Comparison of ENCODE assay signal across 1 cellular context in the genomic region with DNA sequence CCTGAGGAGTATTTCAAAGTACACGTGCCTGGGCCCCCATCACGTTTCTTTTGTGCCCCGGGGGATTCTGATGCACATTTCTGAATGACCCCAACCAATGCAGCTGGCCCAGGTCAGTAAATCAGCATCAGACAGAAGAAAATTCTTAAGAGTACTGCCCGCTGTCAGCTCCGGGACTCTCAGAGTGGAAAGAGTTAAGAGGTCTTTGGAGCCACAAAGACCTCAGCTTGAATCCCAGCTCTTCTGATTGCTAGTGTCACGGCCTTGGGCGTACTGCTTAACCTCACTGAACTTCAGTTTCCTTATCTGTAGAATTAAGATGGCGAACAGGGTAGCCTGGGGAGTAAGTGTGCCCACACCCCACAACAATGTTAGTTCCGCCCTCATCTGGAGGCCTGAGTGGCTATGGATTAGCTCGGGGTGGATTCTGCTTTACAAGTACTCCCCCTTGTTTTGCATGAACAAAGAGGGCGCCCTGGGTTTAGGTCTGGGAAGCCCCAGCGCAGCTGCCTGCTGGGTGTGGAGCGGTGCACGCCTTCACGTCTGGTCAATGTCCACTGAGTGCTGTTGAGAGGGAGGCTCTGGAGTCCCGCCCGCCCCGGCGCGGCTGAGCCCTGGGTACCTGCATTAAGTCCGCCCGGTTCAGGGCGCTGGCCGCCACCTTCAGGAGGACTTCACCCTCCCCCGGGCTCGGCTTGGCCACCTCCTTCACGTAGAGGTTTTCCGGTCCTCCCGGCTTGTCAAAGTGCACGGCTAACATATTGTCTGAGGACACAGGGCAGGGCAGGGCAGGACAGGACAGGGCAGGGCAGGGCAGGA.
A peak's percentile ranks its signal among the peaks of the same experiment; 100 is the strongest.
TF ChIP-seq lines count a peak whose summit lies in the region.

No MANE protein-coding gene starts in this region.

TF ChIP-seq in HepG2, 621 proteins besides CTCF, POLR2A, EP300 and RAD21 (continued from another document and continues in another):
- TF ChIP-seq, protein P1, sequence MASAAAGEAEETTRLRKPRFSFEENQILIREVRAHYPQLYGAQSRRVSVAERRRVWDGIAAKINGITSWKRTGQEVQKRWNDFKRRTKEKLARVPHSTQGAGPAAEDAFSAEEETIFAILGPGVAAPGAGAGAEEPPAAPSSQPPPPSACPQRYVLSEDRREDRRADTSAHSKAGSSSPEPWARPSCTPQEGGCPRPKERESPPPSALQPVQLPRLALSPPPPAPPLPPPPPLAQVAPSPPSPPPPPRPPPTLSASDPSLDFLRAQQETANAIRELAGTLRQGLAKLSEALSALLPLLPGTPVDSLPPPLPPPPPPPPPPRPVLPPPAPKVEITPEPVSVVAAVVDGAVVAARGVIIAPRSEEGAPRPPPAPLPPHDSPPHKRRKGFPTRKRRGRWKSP (CRISPR knock-in tag; IDR thresholded peaks at IDR 0.05), result peak; percentile 68; the same call in 1 of the 2 replicates
- TF ChIP-seq ZNF773 (CRISPR knock-in tag; IDR thresholded peaks at IDR 0.05; ENCODE audit: borderline replicate concordance) (no peak; the same call in 1 of the 2 replicates), ZNF772 (CRISPR knock-in tag; IDR thresholded peaks at IDR 0.05) (peak; percentile 96), ZNF569 (CRISPR knock-in tag; IDR thresholded peaks at IDR 0.05; ENCODE audit: borderline replicate concordance) (peak; percentile 31; the same call in 1 of the 2 replicates), HDAC6 (IDR thresholded peaks at IDR 0.05; ENCODE audit: low read depth, low read length) (no peak), TOPORS (CRISPR knock-in tag; IDR thresholded peaks at IDR 0.05) (no peak), MXD4 (CRISPR knock-in tag; IDR thresholded peaks at IDR 0.05) (peak; percentile 84), ZNF609 (CRISPR knock-in tag; IDR thresholded peaks at IDR 0.05; ENCODE audit: borderline replicate concordance) (peak; percentile 79), ZNF816 (CRISPR knock-in tag; IDR thresholded peaks at IDR 0.05; ENCODE audit: borderline replicate concordance) (peak; percentile 99), FIP1L1 (IDR thresholded peaks at IDR 0.05; ENCODE audit: borderline replicate concordance, insufficient read depth, low read depth, low read length) (no peak), ZFP41 (CRISPR knock-in tag; IDR thresholded peaks at IDR 0.05; ENCODE audit: borderline replicate concordance) (no peak), NFE2L2 (IDR thresholded peaks at IDR 0.05; ENCODE audit: low read length) (no peak), ZNF275 (CRISPR knock-in tag; IDR thresholded peaks at IDR 0.05; ENCODE audit: borderline replicate concordance) (peak; percentile 73), ZKSCAN1 (IDR thresholded peaks at IDR 0.05; ENCODE audit: low read length) (no peak; the same call in 1 of the 2 replicates), SRSF4 (IDR thresholded peaks at IDR 0.05; ENCODE audit: low read depth, low read length, poor library complexity, severe bottlenecking) (no peak), KDM5B (CRISPR knock-in tag; IDR thresholded peaks at IDR 0.05; ENCODE audit: borderline replicate concordance) (peak; percentile 85; the same call in 1 of the 2 replicates), SALL1 (CRISPR knock-in tag; IDR thresholded peaks at IDR 0.05) (no peak; the same call in 1 of the 2 replicates), ZNF10 (CRISPR knock-in tag; IDR thresholded peaks at IDR 0.05; ENCODE audit: borderline replicate concordance, low read depth) (no peak), ZNF234 (CRISPR knock-in tag; conservative IDR thresholded peaks at IDR 0.05) (no peak), NR2C2 (CRISPR knock-in tag; IDR thresholded peaks at IDR 0.05; ENCODE audit: borderline replicate concordance) (peak; percentile 72), AGO2 (optimal IDR thresholded peaks at IDR 0.05; ENCODE audit: low read depth, low read length) (peak; percentile 89), ZNF383 (CRISPR knock-in tag; IDR thresholded peaks at IDR 0.05; ENCODE audit: borderline replicate concordance) (peak; percentile 83), ZNF891 (CRISPR knock-in tag; IDR thresholded peaks at IDR 0.05) (no peak; the same call in 1 of the 2 replicates), KLF13 (CRISPR knock-in tag; IDR thresholded peaks at IDR 0.05) (peak; percentile 93; the same call in 1 of the 2 replicates), NBN (conservative IDR thresholded peaks at IDR 0.05) (no peak), CCAR2 (optimal IDR thresholded peaks at IDR 0.05; ENCODE audit: low read depth, low read length) (no peak), ATAD3A (CRISPR knock-in tag; IDR thresholded peaks at IDR 0.05) (no peak), BATF2 (CRISPR knock-in tag; IDR thresholded peaks at IDR 0.05) (peak; percentile 84; the same call in 1 of the 2 replicates), RFXANK (CRISPR knock-in tag; IDR thresholded peaks at IDR 0.05) (no peak), ZNF766 (CRISPR knock-in tag; IDR thresholded peaks at IDR 0.05; ENCODE audit: borderline replicate concordance) (no peak; the same call in 1 of the 2 replicates), NR2F6 (IDR thresholded peaks at IDR 0.05) (0 out of 2 replicates have a peak, but pooled peaks have one; percentile 23), NR2F6 (CRISPR knock-in tag; IDR thresholded peaks at IDR 0.05) (peak; percentile 6; the same call in 1 of the 2 replicates)
- TF ChIP-seq, protein P2, sequence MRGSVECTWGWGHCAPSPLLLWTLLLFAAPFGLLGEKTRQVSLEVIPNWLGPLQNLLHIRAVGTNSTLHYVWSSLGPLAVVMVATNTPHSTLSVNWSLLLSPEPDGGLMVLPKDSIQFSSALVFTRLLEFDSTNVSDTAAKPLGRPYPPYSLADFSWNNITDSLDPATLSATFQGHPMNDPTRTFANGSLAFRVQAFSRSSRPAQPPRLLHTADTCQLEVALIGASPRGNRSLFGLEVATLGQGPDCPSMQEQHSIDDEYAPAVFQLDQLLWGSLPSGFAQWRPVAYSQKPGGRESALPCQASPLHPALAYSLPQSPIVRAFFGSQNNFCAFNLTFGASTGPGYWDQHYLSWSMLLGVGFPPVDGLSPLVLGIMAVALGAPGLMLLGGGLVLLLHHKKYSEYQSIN (CRISPR knock-in tag; IDR thresholded peaks at IDR 0.05; ENCODE audit: borderline replicate concordance), result no peak
- TF ChIP-seq, protein P3, sequence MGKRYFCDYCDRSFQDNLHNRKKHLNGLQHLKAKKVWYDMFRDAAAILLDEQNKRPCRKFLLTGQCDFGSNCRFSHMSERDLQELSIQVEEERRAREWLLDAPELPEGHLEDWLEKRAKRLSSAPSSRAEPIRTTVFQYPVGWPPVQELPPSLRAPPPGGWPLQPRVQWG (CRISPR knock-in tag; IDR thresholded peaks at IDR 0.05; ENCODE audit: borderline replicate concordance, low read depth), result no peak
- TF ChIP-seq, protein P4, sequence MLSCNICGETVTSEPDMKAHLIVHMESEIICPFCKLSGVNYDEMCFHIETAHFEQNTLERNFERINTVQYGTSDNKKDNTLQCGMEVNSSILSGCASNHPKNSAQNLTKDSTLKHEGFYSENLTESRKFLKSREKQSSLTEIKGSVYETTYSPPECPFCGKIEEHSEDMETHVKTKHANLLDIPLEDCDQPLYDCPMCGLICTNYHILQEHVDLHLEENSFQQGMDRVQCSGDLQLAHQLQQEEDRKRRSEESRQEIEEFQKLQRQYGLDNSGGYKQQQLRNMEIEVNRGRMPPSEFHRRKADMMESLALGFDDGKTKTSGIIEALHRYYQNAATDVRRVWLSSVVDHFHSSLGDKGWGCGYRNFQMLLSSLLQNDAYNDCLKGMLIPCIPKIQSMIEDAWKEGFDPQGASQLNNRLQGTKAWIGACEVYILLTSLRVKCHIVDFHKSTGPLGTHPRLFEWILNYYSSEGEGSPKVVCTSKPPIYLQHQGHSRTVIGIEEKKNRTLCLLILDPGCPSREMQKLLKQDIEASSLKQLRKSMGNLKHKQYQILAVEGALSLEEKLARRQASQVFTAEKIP (CRISPR knock-in tag; IDR thresholded peaks at IDR 0.05; ENCODE audit: borderline replicate concordance), result no peak
- TF ChIP-seq, protein P5, sequence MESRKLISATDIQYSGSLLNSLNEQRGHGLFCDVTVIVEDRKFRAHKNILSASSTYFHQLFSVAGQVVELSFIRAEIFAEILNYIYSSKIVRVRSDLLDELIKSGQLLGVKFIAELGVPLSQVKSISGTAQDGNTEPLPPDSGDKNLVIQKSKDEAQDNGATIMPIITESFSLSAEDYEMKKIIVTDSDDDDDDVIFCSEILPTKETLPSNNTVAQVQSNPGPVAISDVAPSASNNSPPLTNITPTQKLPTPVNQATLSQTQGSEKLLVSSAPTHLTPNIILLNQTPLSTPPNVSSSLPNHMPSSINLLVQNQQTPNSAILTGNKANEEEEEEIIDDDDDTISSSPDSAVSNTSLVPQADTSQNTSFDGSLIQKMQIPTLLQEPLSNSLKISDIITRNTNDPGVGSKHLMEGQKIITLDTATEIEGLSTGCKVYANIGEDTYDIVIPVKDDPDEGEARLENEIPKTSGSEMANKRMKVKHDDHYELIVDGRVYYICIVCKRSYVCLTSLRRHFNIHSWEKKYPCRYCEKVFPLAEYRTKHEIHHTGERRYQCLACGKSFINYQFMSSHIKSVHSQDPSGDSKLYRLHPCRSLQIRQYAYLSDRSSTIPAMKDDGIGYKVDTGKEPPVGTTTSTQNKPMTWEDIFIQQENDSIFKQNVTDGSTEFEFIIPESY (CRISPR knock-in tag; IDR thresholded peaks at IDR 0.05), result no peak; the same call in 1 of the 2 replicates
- TF ChIP-seq, protein P6, sequence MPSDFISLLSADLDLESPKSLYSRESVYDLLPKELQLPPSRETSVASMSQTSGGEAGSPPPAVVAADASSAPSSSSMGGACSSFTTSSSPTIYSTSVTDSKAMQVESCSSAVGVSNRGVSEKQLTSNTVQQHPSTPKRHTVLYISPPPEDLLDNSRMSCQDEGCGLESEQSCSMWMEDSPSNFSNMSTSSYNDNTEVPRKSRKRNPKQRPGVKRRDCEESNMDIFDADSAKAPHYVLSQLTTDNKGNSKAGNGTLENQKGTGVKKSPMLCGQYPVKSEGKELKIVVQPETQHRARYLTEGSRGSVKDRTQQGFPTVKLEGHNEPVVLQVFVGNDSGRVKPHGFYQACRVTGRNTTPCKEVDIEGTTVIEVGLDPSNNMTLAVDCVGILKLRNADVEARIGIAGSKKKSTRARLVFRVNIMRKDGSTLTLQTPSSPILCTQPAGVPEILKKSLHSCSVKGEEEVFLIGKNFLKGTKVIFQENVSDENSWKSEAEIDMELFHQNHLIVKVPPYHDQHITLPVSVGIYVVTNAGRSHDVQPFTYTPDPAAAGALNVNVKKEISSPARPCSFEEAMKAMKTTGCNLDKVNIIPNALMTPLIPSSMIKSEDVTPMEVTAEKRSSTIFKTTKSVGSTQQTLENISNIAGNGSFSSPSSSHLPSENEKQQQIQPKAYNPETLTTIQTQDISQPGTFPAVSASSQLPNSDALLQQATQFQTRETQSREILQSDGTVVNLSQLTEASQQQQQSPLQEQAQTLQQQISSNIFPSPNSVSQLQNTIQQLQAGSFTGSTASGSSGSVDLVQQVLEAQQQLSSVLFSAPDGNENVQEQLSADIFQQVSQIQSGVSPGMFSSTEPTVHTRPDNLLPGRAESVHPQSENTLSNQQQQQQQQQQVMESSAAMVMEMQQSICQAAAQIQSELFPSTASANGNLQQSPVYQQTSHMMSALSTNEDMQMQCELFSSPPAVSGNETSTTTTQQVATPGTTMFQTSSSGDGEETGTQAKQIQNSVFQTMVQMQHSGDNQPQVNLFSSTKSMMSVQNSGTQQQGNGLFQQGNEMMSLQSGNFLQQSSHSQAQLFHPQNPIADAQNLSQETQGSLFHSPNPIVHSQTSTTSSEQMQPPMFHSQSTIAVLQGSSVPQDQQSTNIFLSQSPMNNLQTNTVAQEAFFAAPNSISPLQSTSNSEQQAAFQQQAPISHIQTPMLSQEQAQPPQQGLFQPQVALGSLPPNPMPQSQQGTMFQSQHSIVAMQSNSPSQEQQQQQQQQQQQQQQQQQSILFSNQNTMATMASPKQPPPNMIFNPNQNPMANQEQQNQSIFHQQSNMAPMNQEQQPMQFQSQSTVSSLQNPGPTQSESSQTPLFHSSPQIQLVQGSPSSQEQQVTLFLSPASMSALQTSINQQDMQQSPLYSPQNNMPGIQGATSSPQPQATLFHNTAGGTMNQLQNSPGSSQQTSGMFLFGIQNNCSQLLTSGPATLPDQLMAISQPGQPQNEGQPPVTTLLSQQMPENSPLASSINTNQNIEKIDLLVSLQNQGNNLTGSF (CRISPR knock-in tag; IDR thresholded peaks at IDR 0.05), result no peak; the same call in 1 of the 2 replicates
